15 cellular contexts compared by ENCODE assay signal in the genomic region with DNA sequence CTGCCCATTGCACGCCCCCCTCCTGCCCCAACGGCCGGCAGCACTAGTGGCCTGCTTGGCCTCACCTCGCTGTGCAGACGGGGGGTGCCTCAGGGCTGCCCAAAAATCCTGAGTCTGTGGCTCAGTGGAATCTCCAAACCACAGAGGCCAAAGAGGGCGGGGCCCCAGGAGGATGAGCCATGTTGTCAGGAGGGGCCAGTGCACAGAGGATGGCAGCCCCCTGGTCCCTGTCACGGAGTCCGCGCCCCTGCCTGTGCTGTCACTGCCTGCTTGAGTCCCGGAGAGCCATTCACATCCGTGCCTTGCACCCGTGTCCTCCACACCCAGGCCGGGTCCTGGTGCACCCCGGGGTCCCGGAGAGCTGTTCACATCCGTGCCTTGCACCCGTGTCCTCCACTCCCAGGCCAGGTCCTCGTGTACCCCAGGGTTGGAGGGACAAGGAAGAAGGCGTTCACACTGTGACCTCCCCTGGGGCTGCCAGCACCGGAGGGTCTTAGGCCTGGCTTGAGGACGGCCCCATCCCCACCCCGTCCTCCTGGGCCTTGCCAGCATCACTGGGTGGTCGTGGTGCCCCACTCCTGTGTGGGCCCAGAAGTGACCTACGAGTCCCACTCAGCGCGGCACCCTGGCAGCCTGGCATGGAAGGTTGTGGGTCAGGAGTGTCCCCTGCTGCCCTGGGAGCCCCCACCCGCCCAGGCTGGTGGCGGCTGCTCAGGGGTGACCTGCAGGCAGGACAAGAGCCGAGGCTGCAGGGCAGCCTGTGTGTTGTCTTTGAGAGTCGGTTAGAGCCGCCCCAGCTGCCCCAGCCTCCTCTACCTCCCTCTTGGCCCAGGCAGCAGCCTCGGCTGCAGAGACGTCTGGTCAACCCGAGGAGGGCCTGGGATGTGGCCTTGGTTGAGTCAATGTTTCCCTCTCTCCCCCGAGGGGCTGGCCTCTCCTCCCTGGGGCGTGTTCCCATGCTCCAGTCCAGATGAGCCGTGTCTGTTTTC. TPM values are rescaled to one million over a fixed set of nuclear protein-coding genes. Genes with fewer than 3 reads are reported as not detected.
A peak's percentile ranks its signal among the peaks of the same experiment; 100 is the strongest.
DNase-seq lines count a peak whose midpoint lies in the region; ATAC-seq and TF ChIP-seq lines count a peak whose summit lies in the region.
"Had no signal": no experiment of that assay in that cellular context is flagged by ENCODE, and none has a peak within 500 bp of the region (broad histone marks: within the 10 kb centered on the region; RNA-seq: fewer than 3 reads in every experiment).

No MANE protein-coding gene starts in this region.

- H3K4me3 ChIP-seq in MG63 (no peak overlapping the region), stomach (no peak overlapping the region)

- H3K9me3 ChIP-seq in MG63 (no peaks in the 10 kb centered on the region), stomach (no peaks in the 10 kb centered on the region)

- peaks cover 5% of the 10 kb centered on the region for H3K27me3 Mint-ChIP-seq in activated T-cell treated with anti-CD3 and anti-CD28 coated beads, Interleukin-2, amount 50 U/mL, for 24 hours
- peaks cover 12% of the 10 kb centered on the region for H3K27me3 Mint-ChIP-seq in activated T-cell treated with anti-CD3 and anti-CD28 coated beads, Interleukin-2, amount 50 U/mL, for 4 hours (ENCODE audit: low read depth)

- no peak overlapping the region for H3K27ac Mint-ChIP-seq in activated T-cell treated with anti-CD3 and anti-CD28 coated beads, Interleukin-2, amount 50 U/mL, for 24 hours
- H3K27ac Mint-ChIP-seq: activated T-helper 1 cell treated with anti-CD3 and anti-CD28 coated beads, Interleukin-12 subunit alpha, Interleukin-12 subunit beta, Interleukin-2, Interleukin-4 antibody, amounts not matched to agents 30 ng/mL and 10 ng/mL and 1 ng/mL, durations not matched to agents 14 hours and 24 hours and 36 hours had no signal

- no peaks in the 10 kb centered on the region for H3K27me3 ChIP-seq in MG63
- peaks cover 0 to 57% (median 3%) of the 10 kb centered on the region in 3 donors for H3K27me3 ChIP-seq in stomach

- H3K4me1 ChIP-seq in stomach, result peaks cover 0 to 5% (median 0%) of the 10 kb centered on the region in 4 donors

- 76 to 86% (median 76%) methylated on average over 19 to 37 of the region's 37 CpGs for WGBS in stomach, 5 donors

- H3K4me1 Mint-ChIP-seq in activated T-cell treated with anti-CD3 and anti-CD28 coated beads, Interleukin-2, amount 50 U/mL, for 24 hours (ENCODE audit: low read depth), result no peaks in the 10 kb centered on the region
- H3K4me1 Mint-ChIP-seq in activated T-cell treated with anti-CD3 and anti-CD28 coated beads, Interleukin-2, amount 50 U/mL, for 4 hours (ENCODE audit: low read depth), result no peaks in the 10 kb centered on the region

- H3K27ac ChIP-seq in stomach, result no peak overlapping the region

- DNase-seq in activated T-cell treated with anti-CD3 and anti-CD28 coated beads, Interleukin-2, amount 50 U/mL, for 24 hours, result peak; percentile 22
- DNase-seq in activated T-cell treated with anti-CD3 and anti-CD28 coated beads, Interleukin-2, amount 50 U/mL, for 4 hours, result no peak
- DNase-seq in MG63, result peak; percentile 67
- peak; percentile 16 for DNase-seq in left cardiac atrium
- DNase-seq in stomach, result peak; percentile 24
- no peak for DNase-seq in mucosa of gallbladder (ENCODE audit: low spot score)
- DNase-seq: NCI-H1436, NCI-H510A had no signal

- no peak for TF ChIP-seq CTCF in stomach (IDR thresholded peaks at IDR 0.05)

- no peak for TF ChIP-seq EP300 in stomach (IDR thresholded peaks at IDR 0.05)

- no peak for TF ChIP-seq POLR2A in stomach (IDR thresholded peaks at IDR 0.05)

- no peaks in the 10 kb centered on the region for H3K36me3 Mint-ChIP-seq in activated T-cell treated with anti-CD3 and anti-CD28 coated beads, Interleukin-2, amount 50 U/mL, for 24 hours (ENCODE audit: low read depth)
- H3K36me3 Mint-ChIP-seq in activated T-cell treated with anti-CD3 and anti-CD28 coated beads, Interleukin-2, amount 50 U/mL, for 4 hours (ENCODE audit: insufficient read depth), result no peaks in the 10 kb centered on the region

- H3K4me3 Mint-ChIP-seq in activated T-cell treated with anti-CD3 and anti-CD28 coated beads, Interleukin-2, amount 50 U/mL, for 24 hours, result no peak overlapping the region
- H3K4me3 Mint-ChIP-seq in activated T-cell treated with anti-CD3 and anti-CD28 coated beads, Interleukin-2, amount 50 U/mL, for 4 hours, result no peak overlapping the region
- H3K4me3 Mint-ChIP-seq: activated T-helper 1 cell treated with anti-CD3 and anti-CD28 coated beads, Interleukin-12 subunit alpha, Interleukin-12 subunit beta, Interleukin-2, Interleukin-4 antibody, amounts not matched to agents 30 ng/mL and 10 ng/mL and 1 ng/mL, durations not matched to agents 14 hours and 24 hours and 36 hours had no signal

- H3K9me3 Mint-ChIP-seq in activated T-cell treated with anti-CD3 and anti-CD28 coated beads, Interleukin-2, amount 50 U/mL, for 24 hours, result no peaks in the 10 kb centered on the region
- no peaks in the 10 kb centered on the region for H3K9me3 Mint-ChIP-seq in activated T-cell treated with anti-CD3 and anti-CD28 coated beads, Interleukin-2, amount 50 U/mL, for 4 hours

- no peak for ATAC-seq in activated T-cell treated with anti-CD3 and anti-CD28 coated beads, Interleukin-2, amount 50 U/mL, for 4 hours
- ATAC-seq in left cardiac atrium (no peak), HG02884 (IDR thresholded peaks at IDR 0.05; ENCODE audit: unreplicated experiment) (no peak), GM18909 (IDR thresholded peaks at IDR 0.05; ENCODE audit: poor library complexity, unreplicated experiment) (no peak)

- intact Hi-C loops in left cardiac atrium (cut with DNase I), result no loop called here
- intact Hi-C loops in stomach (cut with DNase I; ENCODE audit: low total_unique reads), result no loop called here

- H3K36me3 ChIP-seq in MG63 (no peaks in the 10 kb centered on the region), stomach (no peaks in the 10 kb centered on the region)

RNA-seq across cellular contexts. Expression of a gene that starts 36.1 kb away (rescaled TPM):
- total RNA-seq in activated T-cell treated with anti-CD3 and anti-CD28 coated beads, Interleukin-2, amount 50 U/mL, for 4 hours, result under 1 TPM in 2 of 3 donors, not detected in 1; under 0.01 TPM
- total RNA-seq in MG63 (2014; rRNA removed; shearing (Covaris generic); ENCODE audit: low replicate concordance), result not detected in 2 replicates
- total RNA-seq in left cardiac atrium (not detected), stomach (1,000 to 10,000 TPM in 1 of 5 donors, 100 to 1,000 TPM in 3, 1 to 10 TPM in 1; 2.0 to 1,253 (median 605) TPM), mucosa of gallbladder (18.6 TPM)
- polyA plus RNA-seq in stomach, result 10 to 100 TPM in 2 of 3 donors, 1 to 10 TPM in 1; 5.5 to 77.0 (median 24.0) TPM
- total RNA-seq: activated T-helper 1 cell treated with anti-CD3 and anti-CD28 coated beads, Interleukin-12 subunit alpha, Interleukin-12 subunit beta, Interleukin-2, Interleukin-4 antibody, amounts not matched to agents 30 ng/mL and 10 ng/mL and 1 ng/mL, durations not matched to agents 14 hours and 24 hours and 36 hours; astrocyte; dermis microvascular lymphatic vessel endothelial cell; OCI-LY7 had no signal
- polyA plus RNA-seq: neural cell had no signal

RNA-seq across cellular contexts. Expression of a gene that starts 47.0 kb away (rescaled TPM):
- total RNA-seq in activated T-cell treated with anti-CD3 and anti-CD28 coated beads, Interleukin-2, amount 50 U/mL, for 4 hours, result under 1 TPM; 0.08 to 0.30 (median 0.24) TPM
- total RNA-seq in MG63 (2014; rRNA removed; shearing (Covaris generic); ENCODE audit: low replicate concordance), result not detected in 2 replicates
- total RNA-seq in left cardiac atrium, result under 1 TPM in 1 of 2 donors, not detected in 1; 0.26 TPM
- 1,000 to 10,000 TPM in 1 of 5 donors, 1 to 10 TPM in 1, under 1 TPM in 3; under 0.01 to 1,040 (median 0.45) TPM for total RNA-seq in stomach
- not detected for polyA plus RNA-seq in stomach
- 0.26 TPM for total RNA-seq in mucosa of gallbladder
- total RNA-seq: activated T-helper 1 cell treated with anti-CD3 and anti-CD28 coated beads, Interleukin-12 subunit alpha, Interleukin-12 subunit beta, Interleukin-2, Interleukin-4 antibody, amounts not matched to agents 30 ng/mL and 10 ng/mL and 1 ng/mL, durations not matched to agents 14 hours and 24 hours and 36 hours; astrocyte; dermis microvascular lymphatic vessel endothelial cell; OCI-LY7 had no signal
- polyA plus RNA-seq: neural cell had no signal

Comparison
In these comparisons a context has a peak if more than half of its experiments do, and no peak if none do; other contexts are left out.
1. DNase-seq: peak in activated T-cell treated with anti-CD3 and anti-CD28 coated beads, Interleukin-2, amount 50 U/mL, for 24 hours (single experiment), MG63 (single experiment), left cardiac atrium (single experiment) and stomach (single experiment); none in activated T-cell treated with anti-CD3 and anti-CD28 coated beads, Interleukin-2, amount 50 U/mL, for 4 hours (single experiment) and mucosa of gallbladder (single experiment).